In genomic region chr18:49561127-49561376, GRCh38 we compare ENCODE assay signal across 9 cellular contexts. TPM values are rescaled to one million over a fixed set of nuclear protein-coding genes. Genes with fewer than 3 reads are reported as not detected.
A peak's percentile ranks its signal among the peaks of the same experiment; 100 is the strongest.
DNase-seq lines count a peak whose midpoint lies in the region; TF ChIP-seq lines count a peak whose summit lies in the region.
"Had no signal": no experiment of that assay in that cellular context is flagged by ENCODE, and none has a peak within 500 bp of the region (broad histone marks: within the 10 kb centered on the region; RNA-seq: fewer than 3 reads in every experiment).

No MANE protein-coding gene starts in this region.

- peak overlapping the region; percentile 39 for H3K4me3 ChIP-seq in suprapubic skin

- H3K36me3 ChIP-seq in suprapubic skin: no peaks in the 10 kb centered on the region

- H3K9me3 ChIP-seq in suprapubic skin: no peaks in the 10 kb centered on the region

- DNase-seq in T-helper 1 cell: no peak
- no peak for DNase-seq in activated T-helper 2 cell treated with anti-CD3 and anti-CD28 coated beads, Interferon-gamma antibody, Interleukin-2, Interleukin-4, amounts not matched to agents 10 μg/mL and 5 μg/mL and 100 μg/mL, durations not matched to agents 14 hours and 24 hours and 36 hours (ENCODE audit: low spot score)
- DNase-seq in iris pigment epithelial cell (ENCODE audit: low read depth): peak; percentile 18
- DNase-seq in suprapubic skin (ENCODE audit: low spot score in 2 of 2): no peak
- no peak for DNase-seq in activated gamma-delta T cell (lab: John Stamatoyannopoulos, UW)
- no peak for DNase-seq in activated CD4-positive, alpha-beta T cell treated with anti-CD3 and anti-CD28 coated beads, Interleukin-2, amount 50 U/mL, for 4 hours
- no peak for DNase-seq in NOMO-1 treated with DMSO at 0.1 percent for 48 hours (lab: John Stamatoyannopoulos, UW; ENCODE audit: unreplicated experiment)
- DNase-seq: effector CD4-positive, alpha-beta T cell had no signal

- no peak for TF ChIP-seq POLR2A in suprapubic skin (IDR thresholded peaks at IDR 0.05)

- peaks cover 29% of the 10 kb centered on the region for H3K4me1 ChIP-seq in suprapubic skin

- H3K27ac ChIP-seq in suprapubic skin: no peak overlapping the region

- intact Hi-C loops in activated T-helper 2 cell treated with anti-CD3 and anti-CD28 coated beads, Interferon-gamma antibody, Interleukin-2, Interleukin-4, amounts not matched to agents 10 μg/mL and 5 μg/mL and 100 μg/mL, durations not matched to agents 14 hours and 24 hours and 36 hours (cut with micrococcal nuclease): loop anchor here (5.0 kb wide), 1 partner anchor 166 kb away; no protein-coding TSS in a partner anchor

- no peaks in the 10 kb centered on the region for H3K36me3 Mint-ChIP-seq in T-helper 1 cell treated with Interleukin-12 subunit alpha and Interleukin-12 subunit beta and Interleukin-4 antibody, amounts not matched to agents 30 μg/mL and 1 μg/mL, for 36 hours (ENCODE audit: low read depth)
- H3K36me3 Mint-ChIP-seq in activated T-helper 2 cell treated with anti-CD3 and anti-CD28 coated beads, Interferon-gamma antibody, Interleukin-2, Interleukin-4, amounts not matched to agents 10 μg/mL and 5 μg/mL and 100 μg/mL, durations not matched to agents 14 hours and 24 hours and 36 hours (ENCODE audit: low read depth): no peaks in the 10 kb centered on the region

- 2% methylated on average over 13 of the region's 17 CpGs for WGBS in suprapubic skin

- no peaks in the 10 kb centered on the region for H3K9me3 Mint-ChIP-seq in T-helper 1 cell treated with Interleukin-12 subunit alpha and Interleukin-12 subunit beta and Interleukin-4 antibody, amounts not matched to agents 30 μg/mL and 1 μg/mL, for 36 hours
- no peaks in the 10 kb centered on the region for H3K9me3 Mint-ChIP-seq in activated T-helper 2 cell treated with anti-CD3 and anti-CD28 coated beads, Interferon-gamma antibody, Interleukin-2, Interleukin-4, amounts not matched to agents 10 μg/mL and 5 μg/mL and 100 μg/mL, durations not matched to agents 14 hours and 24 hours and 36 hours

- peaks cover 85% of the 10 kb centered on the region for H3K27me3 Mint-ChIP-seq in T-helper 1 cell treated with Interleukin-12 subunit alpha and Interleukin-12 subunit beta and Interleukin-4 antibody, amounts not matched to agents 30 μg/mL and 1 μg/mL, for 36 hours (ENCODE audit: low read depth)
- H3K27me3 Mint-ChIP-seq in activated T-helper 2 cell treated with anti-CD3 and anti-CD28 coated beads, Interferon-gamma antibody, Interleukin-2, Interleukin-4, amounts not matched to agents 10 μg/mL and 5 μg/mL and 100 μg/mL, durations not matched to agents 14 hours and 24 hours and 36 hours (ENCODE audit: low read depth): peaks cover 66% of the 10 kb centered on the region

- no peak for TF ChIP-seq CTCF in suprapubic skin (IDR thresholded peaks at IDR 0.05)

- no peak for TF ChIP-seq EP300 in suprapubic skin (IDR thresholded peaks at IDR 0.05)

- no peak overlapping the region for H3K27ac Mint-ChIP-seq in T-helper 1 cell treated with Interleukin-12 subunit alpha and Interleukin-12 subunit beta and Interleukin-4 antibody, amounts not matched to agents 30 μg/mL and 1 μg/mL, for 36 hours
- H3K27ac Mint-ChIP-seq in activated T-helper 2 cell treated with anti-CD3 and anti-CD28 coated beads, Interferon-gamma antibody, Interleukin-2, Interleukin-4, amounts not matched to agents 10 μg/mL and 5 μg/mL and 100 μg/mL, durations not matched to agents 14 hours and 24 hours and 36 hours: no peak overlapping the region

- peaks cover 27% of the 10 kb centered on the region for H3K4me1 Mint-ChIP-seq in T-helper 1 cell treated with Interleukin-12 subunit alpha and Interleukin-12 subunit beta and Interleukin-4 antibody, amounts not matched to agents 30 μg/mL and 1 μg/mL, for 36 hours (ENCODE audit: low read depth)
- H3K4me1 Mint-ChIP-seq in activated T-helper 2 cell treated with anti-CD3 and anti-CD28 coated beads, Interferon-gamma antibody, Interleukin-2, Interleukin-4, amounts not matched to agents 10 μg/mL and 5 μg/mL and 100 μg/mL, durations not matched to agents 14 hours and 24 hours and 36 hours (ENCODE audit: low read depth): peaks cover 26% of the 10 kb centered on the region

- H3K27me3 ChIP-seq in suprapubic skin: peaks cover 56% of the 10 kb centered on the region

- H3K4me3 Mint-ChIP-seq in T-helper 1 cell treated with Interleukin-12 subunit alpha and Interleukin-12 subunit beta and Interleukin-4 antibody, amounts not matched to agents 30 μg/mL and 1 μg/mL, for 36 hours: peak overlapping the region; percentile 61
- H3K4me3 Mint-ChIP-seq in activated T-helper 2 cell treated with anti-CD3 and anti-CD28 coated beads, Interferon-gamma antibody, Interleukin-2, Interleukin-4, amounts not matched to agents 10 μg/mL and 5 μg/mL and 100 μg/mL, durations not matched to agents 14 hours and 24 hours and 36 hours (ENCODE audit: low read depth): peak overlapping the region; percentile 63

RNA-seq across cellular contexts. Expression of gene LIPG, which starts 0.8 kb away (rescaled TPM):
- 0.53 and 0.59 TPM in 2 replicates for total RNA-seq in activated T-helper 2 cell treated with anti-CD3 and anti-CD28 coated beads, Interferon-gamma antibody, Interleukin-2, Interleukin-4, amounts not matched to agents 10 μg/mL and 5 μg/mL and 100 μg/mL, durations not matched to agents 14 hours and 24 hours and 36 hours
- total RNA-seq in suprapubic skin: 10 to 100 TPM in 1 of 4 donors, 1 to 10 TPM in 3; 6.9 to 11.8 (median 9.1) TPM
